25 cellular contexts compared by ENCODE assay signal in genomic region chr10:934746-935406, GRCh38. TPM values are rescaled to one million over a fixed set of nuclear protein-coding genes. Genes with fewer than 3 reads are reported as not detected.
A peak's percentile ranks its signal among the peaks of the same experiment; 100 is the strongest.
DNase-seq lines count a peak whose midpoint lies in the region; ATAC-seq, FAIRE-seq and TF ChIP-seq lines count a peak whose summit lies in the region.
"Had no signal": no experiment of that assay in that cellular context is flagged by ENCODE, and none has a peak within 500 bp of the region (broad histone marks: within the 10 kb centered on the region; RNA-seq: fewer than 3 reads in every experiment).

No MANE protein-coding gene starts in this region.

- H3K4me1 ChIP-seq in K562 (replicated peaks in 1 of 2; ENCODE audit: control insufficient read depth in 2 of 2, insufficient read depth in 2 of 2, low read length in 2 of 2) (peaks cover 5 to 13% of the 10 kb centered on the region in 2 experiments; a peak in 4 of 5 replicates), tibial nerve (peaks cover 0 to 15% (median 4%) of the 10 kb centered on the region in 4 donors)

- WGBS in K562 (ENCODE audit: insufficient coverage, low coverage, missing lambda C conversion rate) = 63% methylated on average over 14 of the region's 15 CpGs
- 76 to 82% methylated on average over 15 of the region's 15 CpGs for WGBS in tibial nerve, 2 donors

- H3K79me2 ChIP-seq in K562 (ENCODE audit: control insufficient read depth, insufficient read depth, low read length) = peaks cover 17% of the 10 kb centered on the region

- CTCF ChIA-PET in K562 (lab: Yijun Ruan, JAX; ENCODE audit: low intra/inter-chr PET ratio) = no interaction called here

- POLR2A ChIA-PET in K562 (lab: Yijun Ruan, JAX) = interaction anchor here (0.5 to 1.6 kb wide), 3 partner anchors 10 to 91 kb away, joined by 4 to 5 read pairs (median 5); partner anchors contain the start of gene IDI2
- POLR2A ChIA-PET in naive thymus-derived CD8-positive, alpha-beta T cell (lab: Charles Lee) = no interaction called here

- no peak overlapping the region for H3K4me2 ChIP-seq in K562 (ENCODE audit: insufficient read depth, low read length)

- H3K27me3 ChIP-seq in K562 (ENCODE audit: control insufficient read depth in 2 of 2, insufficient read depth in 2 of 2, low read length in 2 of 2) (no peaks in the 10 kb centered on the region), tibial nerve (no peaks in the 10 kb centered on the region)
- H3K27me3 ChIP-seq: esophagus squamous epithelium, gastroesophageal sphincter, vagina had no signal

- H3K9ac ChIP-seq in K562 (ENCODE audit: insufficient read depth in 1 of 2, low read depth in 2 of 2, low read length in 2 of 2) = no peak overlapping the region

- intact Hi-C loops in K562 (cut with micrococcal nuclease) = loop anchor here (5.0 to 10.0 kb wide), 2 partner anchors 52 to 120 kb away; partner anchors contain the start of genes GTPBP4 and WDR37

- no peaks in the 10 kb centered on the region for H3K9me1 ChIP-seq in K562 (ENCODE audit: control insufficient read depth, insufficient read depth, low read length)

- H3K36me3 Mint-ChIP-seq in activated naive CD8-positive, alpha-beta T cell = peaks cover 4% of the 10 kb centered on the region
- H3K36me3 Mint-ChIP-seq in activated naive CD8-positive, alpha-beta T cell treated with anti-CD3 and anti-CD28 coated beads, Interleukin-2, amount 50 U/mL, for 24 hours (ENCODE audit: low read depth) = peaks cover 7% of the 10 kb centered on the region
- H3K36me3 Mint-ChIP-seq in naive thymus-derived CD8-positive, alpha-beta T cell = no peaks in the 10 kb centered on the region

- no peaks in the 10 kb centered on the region for H3K9me3 Mint-ChIP-seq in activated naive CD8-positive, alpha-beta T cell (ENCODE audit: low read depth)
- H3K9me3 Mint-ChIP-seq in activated naive CD8-positive, alpha-beta T cell treated with anti-CD3 and anti-CD28 coated beads, Interleukin-2, amount 50 U/mL, for 24 hours = no peaks in the 10 kb centered on the region
- H3K9me3 Mint-ChIP-seq in naive thymus-derived CD8-positive, alpha-beta T cell = no peaks in the 10 kb centered on the region

- in situ Hi-C loops in K562 (cut with MboI) = loop anchor here (5.0 kb wide), 1 partner anchor 52 kb away; the partner anchor contains the start of gene GTPBP4

- no peak for TF ChIP-seq POLR2A in K562 (conservative IDR thresholded peaks at IDR 0.05)
- TF ChIP-seq POLR2A in tibial nerve (IDR thresholded peaks at IDR 0.05) = no peak

- peaks cover 8% of the 10 kb centered on the region for H4K20me1 ChIP-seq in K562 (replicated peaks; ENCODE audit: control insufficient read depth, insufficient read depth, low read length)

- TF ChIP-seq EP300 in K562 (IDR thresholded peaks at IDR 0.05; ENCODE audit: low read length) (no peak), tibial nerve (IDR thresholded peaks at IDR 0.05) (no peak)

- H3K4me3 Mint-ChIP-seq in activated naive CD8-positive, alpha-beta T cell = no peak overlapping the region
- no peak overlapping the region for H3K4me3 Mint-ChIP-seq in activated naive CD8-positive, alpha-beta T cell treated with anti-CD3 and anti-CD28 coated beads, Interleukin-2, amount 50 U/mL, for 24 hours
- peak overlapping the region in 2 of 10 donors; percentile 22 to 26 for H3K4me3 Mint-ChIP-seq in naive thymus-derived CD8-positive, alpha-beta T cell

- BruUV-seq in K562 (replicated peaks; lab: Mats Ljungman, UMichigan) = no TSS peak

- no peak for DNase-seq in activated naive CD8-positive, alpha-beta T cell treated with anti-CD3 and anti-CD28 coated beads, Interleukin-2, amount 50 U/mL, for 24 hours
- DNase-seq in K562 (ENCODE audit: extremely low read depth in 1 of 4, low spot score in 3 of 4) (no peak), tibial nerve (ENCODE audit: low spot score in 2 of 2) (no peak), T1000 (lab: John Stamatoyannopoulos, UW) (no peak), NCI-H146 (lab: John Stamatoyannopoulos, UW) (no peak)
- DNase-seq in naive thymus-derived CD8-positive, alpha-beta T cell = no peak
- DNase-seq: activated CD4-positive, alpha-beta T cell treated with anti-CD3 and anti-CD28 coated beads for 4 hours; activated naive CD4-positive, alpha-beta T cell; CD4-positive, alpha-beta memory T cell; DMS53; effector CD8-positive, alpha-beta T cell; esophagus squamous epithelium; GOT3; KBM-7; NCI-H1694; NCI-H2171 treated with DMSO at 0.1 percent for 48 hours; retina; stimulated activated CD4-positive, alpha-beta T cell treated with anti-CD3 and anti-CD28 coated beads, Interleukin-12 subunit alpha, Interleukin-12 subunit beta, amount 100 ng/mL, for 4 hours had no signal

- peak overlapping the region; percentile 8 for H3K27ac Mint-ChIP-seq in activated naive CD8-positive, alpha-beta T cell
- H3K27ac Mint-ChIP-seq in activated naive CD8-positive, alpha-beta T cell treated with anti-CD3 and anti-CD28 coated beads, Interleukin-2, amount 50 U/mL, for 24 hours = no peak overlapping the region
- peak overlapping the region in 7 of 10 donors; percentile 22 to 79 (median 53) for H3K27ac Mint-ChIP-seq in naive thymus-derived CD8-positive, alpha-beta T cell

- H3K36me3 ChIP-seq in K562 (ENCODE audit: control insufficient read depth, insufficient read depth, low read length) (0 out of 3 replicates have a peak, but pooled peaks cover 5% of the 10 kb centered on the region), tibial nerve (no peaks in the 10 kb centered on the region)
- H3K36me3 ChIP-seq: esophagus squamous epithelium, gastroesophageal sphincter, vagina had no signal

- no peaks in the 10 kb centered on the region for H3K9me3 ChIP-seq in K562 (replicated peaks; ENCODE audit: control insufficient read depth, insufficient read depth, low read depth, low read length)
- no peaks in the 10 kb centered on the region for H3K9me3 ChIP-seq in tibial nerve
- H3K9me3 ChIP-seq: esophagus squamous epithelium, gastroesophageal sphincter, vagina had no signal

- H3K4me3 ChIP-seq in K562 (no peak overlapping the region), tibial nerve (no peak overlapping the region)
- H3K4me3 ChIP-seq: esophagus squamous epithelium, gastroesophageal sphincter, GM12878, vagina had no signal

- H3K4me1 Mint-ChIP-seq in activated naive CD8-positive, alpha-beta T cell (ENCODE audit: low read depth) = peaks cover 23% of the 10 kb centered on the region
- H3K4me1 Mint-ChIP-seq in activated naive CD8-positive, alpha-beta T cell treated with anti-CD3 and anti-CD28 coated beads, Interleukin-2, amount 50 U/mL, for 24 hours = peaks cover 28% of the 10 kb centered on the region
- peaks cover 18 to 29% (median 24%) of the 10 kb centered on the region in 4 donors for H3K4me1 Mint-ChIP-seq in naive thymus-derived CD8-positive, alpha-beta T cell

- TF ChIP-seq CTCF in K562 (IDR thresholded peaks at IDR 0.05 in 2 of 3, conservative IDR thresholded peaks at IDR 0.05 in 1 of 3; ENCODE audit: insufficient read depth in 2 of 3, low read depth in 1 of 3, low read length in 3 of 3) = no peak
- TF ChIP-seq CTCF in tibial nerve (IDR thresholded peaks at IDR 0.05) = no peak

- no peak overlapping the region for H3K27ac ChIP-seq in K562 (ENCODE audit: extremely low read depth, low read depth, low read length)
- H3K27ac ChIP-seq in tibial nerve = no peak overlapping the region
- H3K27ac ChIP-seq: esophagus squamous epithelium, gastroesophageal sphincter, vagina had no signal

- no peaks in the 10 kb centered on the region for H3K27me3 Mint-ChIP-seq in activated naive CD8-positive, alpha-beta T cell
- H3K27me3 Mint-ChIP-seq in activated naive CD8-positive, alpha-beta T cell treated with anti-CD3 and anti-CD28 coated beads, Interleukin-2, amount 50 U/mL, for 24 hours = no peaks in the 10 kb centered on the region
- no peaks in the 10 kb centered on the region for H3K27me3 Mint-ChIP-seq in naive thymus-derived CD8-positive, alpha-beta T cell
- H3K27me3 Mint-ChIP-seq: CD4-positive, alpha-beta memory T cell had no signal

- no peak for FAIRE-seq in K562 (lab: Jason Lieb, UNC)
- FAIRE-seq: GM12878, TTC549 had no signal

- no peak overlapping the region for H2AFZ ChIP-seq in K562 (ENCODE audit: low read depth, low read length)

- no peak for TF ChIP-seq RAD21 in K562 (CRISPR knock-in tag; conservative IDR thresholded peaks at IDR 0.05 in 1 of 2, IDR thresholded peaks at IDR 0.05 in 1 of 2)

- ATAC-seq in activated naive CD8-positive, alpha-beta T cell treated with anti-CD3 and anti-CD28 coated beads, Interleukin-2, amount 50 U/mL, for 24 hours = no peak
- ATAC-seq in K562 (no peak), HG03045 (IDR thresholded peaks at IDR 0.05; ENCODE audit: unreplicated experiment) (no peak)
- ATAC-seq in naive thymus-derived CD8-positive, alpha-beta T cell = no peak
- ATAC-seq: gastroesophageal sphincter, GM12878, left lobe of liver had no signal

RNA-seq across cellular contexts. Expression of gene LARP4B, which starts 3.4 kb away (rescaled TPM):
- total RNA-seq in K562 (2011; cell fraction: chromatin; rRNA removed; ENCODE audit: low replicate concordance) = 210 and 214 TPM in 2 replicates
- total RNA-seq in K562 (2011; cell fraction: nucleolus; rRNA removed) = 107 and 116 TPM in 2 replicates
- total RNA-seq in K562 (2011; cell fraction: nucleoplasm; rRNA removed) = 149 and 184 TPM in 2 replicates
- total RNA-seq in K562 (2014; rRNA removed) = 48.4 and 61.7 TPM in 2 replicates
- 28.3 and 28.6 TPM in 2 replicates for total RNA-seq in K562 (2014; rRNA removed; fragmentation: Illumina TruSeq; extraction: Trizol)
- 37.3 and 39.0 TPM in 2 replicates for total RNA-seq in K562 (2015; rRNA removed; fragmentation: Illumina TruSeq; extraction: Trizol)
- total RNA-seq in K562 (2021) = 128 and 130 TPM in 2 replicates
- 63.1 and 64.1 TPM in 2 replicates for polyA plus RNA-seq in K562 (2011; rRNA removed)
- 38.4 and 38.9 TPM in 2 replicates for polyA plus RNA-seq in K562 (2011; cell fraction: cytosol; rRNA removed)
- 106 and 107 TPM in 2 replicates for polyA plus RNA-seq in K562 (2011; cell fraction: nucleus; rRNA removed)
- 21.5 and 41.5 TPM in 2 replicates for polyA plus RNA-seq in K562 (2012)
- polyA plus RNA-seq in K562 (2014; fragmentation: Illumina TruSeq; extraction: Trizol) = 38.5 and 44.0 TPM in 2 replicates
- polyA plus RNA-seq in K562 (2014; fragmentation: Nextera tagmentation; extraction: Ambion mirVana) = 10 to 100 TPM; 11.8 to 21.0 TPM
- polyA plus RNA-seq in K562 (2014; rRNA removed) = 42.6 and 46.6 TPM in 2 replicates
- 95.3 and 108 TPM in 2 replicates for polyA minus RNA-seq in K562 (2011; rRNA and poly(A)+ RNA removed)
- 55.8 and 69.2 TPM in 2 replicates for polyA minus RNA-seq in K562 (2011; cell fraction: cytosol; rRNA and poly(A)+ RNA removed)
- polyA minus RNA-seq in K562 (2011; cell fraction: nucleus; rRNA and poly(A)+ RNA removed) = 70.0 and 104 TPM in 2 replicates
- total RNA-seq in naive thymus-derived CD8-positive, alpha-beta T cell = 10 to 100 TPM; 88.2 to 94.8 TPM
- 10 to 100 TPM; 22.8 to 40.5 (median 28.1) TPM for polyA plus RNA-seq in naive thymus-derived CD8-positive, alpha-beta T cell
- 10 to 100 TPM; 50.2 to 64.7 (median 58.6) TPM for total RNA-seq in tibial nerve

RNA-seq across cellular contexts. Expression of gene GTPBP4, which starts 53.4 kb away (rescaled TPM):
- 152 and 161 TPM in 2 replicates for total RNA-seq in K562 (2011; cell fraction: chromatin; rRNA removed; ENCODE audit: low replicate concordance)
- total RNA-seq in K562 (2011; cell fraction: nucleolus; rRNA removed) = 89.4 and 92.6 TPM in 2 replicates
- 101 and 119 TPM in 2 replicates for total RNA-seq in K562 (2011; cell fraction: nucleoplasm; rRNA removed)
- total RNA-seq in K562 (2014; rRNA removed) = 139 and 155 TPM in 2 replicates
- 147 and 176 TPM in 2 replicates for total RNA-seq in K562 (2014; rRNA removed; fragmentation: Illumina TruSeq; extraction: Trizol)
- total RNA-seq in K562 (2015; rRNA removed; fragmentation: Illumina TruSeq; extraction: Trizol) = 119 and 121 TPM in 2 replicates
- total RNA-seq in K562 (2021) = 113 and 128 TPM in 2 replicates
- 63.2 and 79.0 TPM in 2 replicates for polyA plus RNA-seq in K562 (2011; rRNA removed)
- polyA plus RNA-seq in K562 (2011; cell fraction: cytosol; rRNA removed) = 23.3 and 31.7 TPM in 2 replicates
- 66.4 and 72.5 TPM in 2 replicates for polyA plus RNA-seq in K562 (2011; cell fraction: nucleus; rRNA removed)
- 54.3 and 75.5 TPM in 2 replicates for polyA plus RNA-seq in K562 (2012)
- 102 and 118 TPM in 2 replicates for polyA plus RNA-seq in K562 (2014; fragmentation: Illumina TruSeq; extraction: Trizol)
- 100 to 1,000 TPM in 1 of 2 experiments, 10 to 100 TPM in 1; 88.2 to 128 TPM for polyA plus RNA-seq in K562 (2014; fragmentation: Nextera tagmentation; extraction: Ambion mirVana)
- 135 TPM in 2 replicates for polyA plus RNA-seq in K562 (2014; rRNA removed)
- polyA minus RNA-seq in K562 (2011; rRNA and poly(A)+ RNA removed) = 51.2 and 60.2 TPM in 2 replicates
- 24.7 and 30.6 TPM in 2 replicates for polyA minus RNA-seq in K562 (2011; cell fraction: cytosol; rRNA and poly(A)+ RNA removed)
- 42.3 and 61.3 TPM in 2 replicates for polyA minus RNA-seq in K562 (2011; cell fraction: nucleus; rRNA and poly(A)+ RNA removed)
- total RNA-seq in naive thymus-derived CD8-positive, alpha-beta T cell = 10 to 100 TPM; 64.0 to 67.7 TPM
- 10 to 100 TPM; 22.7 to 29.8 (median 25.9) TPM for polyA plus RNA-seq in naive thymus-derived CD8-positive, alpha-beta T cell
- 10 to 100 TPM; 19.0 to 45.0 (median 33.9) TPM for total RNA-seq in tibial nerve
